ENCODE assay signal across 9 cellular contexts in the genomic region with DNA sequence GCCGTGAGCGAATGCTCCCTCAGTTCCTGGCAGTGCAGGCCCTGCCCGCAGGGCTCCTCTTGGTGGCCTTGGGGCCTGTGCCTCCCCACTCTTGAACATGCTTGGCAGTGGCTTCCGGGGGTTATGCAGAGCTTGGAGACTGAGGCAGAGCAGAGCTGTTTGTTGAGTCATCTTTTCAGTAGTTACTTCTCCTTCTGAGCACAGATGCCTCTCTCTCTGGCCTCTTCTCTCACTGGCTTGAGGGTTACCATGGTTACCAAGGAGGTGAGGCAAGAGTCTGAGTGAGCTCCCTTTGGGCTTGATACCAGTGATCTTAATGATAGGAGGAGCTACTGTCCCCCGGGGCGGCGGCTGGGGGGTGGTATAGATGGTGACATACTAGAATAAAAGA.
DNase-seq lines count a peak whose midpoint lies in the region; ATAC-seq and TF ChIP-seq lines count a peak whose summit lies in the region.
"Had no signal": no experiment of that assay in that cellular context is flagged by ENCODE, and none has a peak within 500 bp of the region (broad histone marks: within the 10 kb centered on the region; RNA-seq: fewer than 3 reads in every experiment).

No MANE protein-coding gene starts in this region.

- DNase-seq in IMR-90 (peak; percentile 91), neural progenitor cell (ENCODE audit: low spot score) (peak; percentile 82), endothelial cell (ENCODE audit: low spot score) (no peak), lower leg skin (ENCODE audit: low spot score in 2 of 2) (no peak)
- no peak for DNase-seq in activated CD4-positive, alpha-beta T cell treated with anti-CD3 and anti-CD28 coated beads for 1 hour

- dilution Hi-C loops in IMR-90 (cut with HindIII; ENCODE audit: low sequenced_read_pairs, unreplicated experiment): loop anchor here (25.0 kb wide), 1 partner anchor 169 kb away; no protein-coding TSS in a partner anchor

- no peak overlapping the region for H3K18ac ChIP-seq in IMR-90 (ENCODE audit: low read depth, low read length)

- no peaks in the 10 kb centered on the region for H3K79me2 ChIP-seq in neural progenitor cell (ENCODE audit: low read depth)
- H3K79me2 ChIP-seq: parathyroid adenoma had no signal

- H3K23ac ChIP-seq in IMR-90 (ENCODE audit: low read depth, low read length): no peak overlapping the region

- POLR2A ChIA-PET in IMR-90 (lab: Charles Lee; ENCODE audit: unreplicated experiment): no interaction called here

- H3K27ac Mint-ChIP-seq in neural progenitor cell: peak overlapping the region; percentile 92
- no peak overlapping the region for H3K27ac Mint-ChIP-seq in endothelial cell (ENCODE audit: unreplicated experiment)

- in situ Hi-C loops in IMR-90 (cut with MboI; ENCODE audit: low sequenced_read_pairs): no loop called here

- intact Hi-C loops in IMR-90 (cut with micrococcal nuclease) (loop anchor here (5.0 kb wide), 1 partner anchor 269 kb away; no protein-coding TSS in a partner anchor), lower leg skin (cut with DNase I; ENCODE audit: low total_unique reads) (no loop called here)

- no TSS peak for BruUV-seq in IMR-90 (replicated peaks; lab: Mats Ljungman, UMichigan)

- H4K8ac ChIP-seq in IMR-90 (ENCODE audit: low read depth in 2 of 2, low read length in 2 of 2): no peak overlapping the region

- H3K27me3 Mint-ChIP-seq in neural progenitor cell (ENCODE audit: insufficient read depth, low read depth): peaks cover 2% of the 10 kb centered on the region
- H3K27me3 Mint-ChIP-seq in endothelial cell (ENCODE audit: unreplicated experiment): peaks cover 9% of the 10 kb centered on the region

- H4K20me1 ChIP-seq in IMR-90 (ENCODE audit: insufficient read depth, low read length): no peaks in the 10 kb centered on the region
- no peaks in the 10 kb centered on the region for H4K20me1 ChIP-seq in neural progenitor cell (ENCODE audit: low read depth)

- no peak overlapping the region for H3K14ac ChIP-seq in IMR-90 (replicated peaks; ENCODE audit: low read depth, low read length)

- H2AFZ ChIP-seq in IMR-90 (replicated peaks; ENCODE audit: low read length, poor library complexity) (peak overlapping the region; percentile 55), neural progenitor cell (replicated peaks) (no peak overlapping the region)
- H2AFZ ChIP-seq: parathyroid adenoma had no signal

- H3K9me3 ChIP-seq in IMR-90 (ENCODE audit: control insufficient read depth, insufficient read depth, low read length) (no peaks in the 10 kb centered on the region), neural progenitor cell (ENCODE audit: low read depth) (no peaks in the 10 kb centered on the region)

- TF ChIP-seq POLR2A in IMR-90 (IDR thresholded peaks at IDR 0.05; ENCODE audit: low read depth, low read length): no peak
- no peak for TF ChIP-seq POLR2A in lower leg skin (IDR thresholded peaks at IDR 0.05)

- ATAC-seq in GM18502 (IDR thresholded peaks at IDR 0.05; ENCODE audit: poor library complexity, unreplicated experiment): peak; percentile 56
- ATAC-seq in IMR-90 (ENCODE audit: low read depth): peak; percentile 84
- ATAC-seq in GM18873 (IDR thresholded peaks at IDR 0.05; ENCODE audit: low FRiP score, unreplicated experiment): no peak

- no peak overlapping the region for H3K4me3 ChIP-seq in IMR-90 (ENCODE audit: insufficient read depth, low read depth, low read length)
- H3K4me3 ChIP-seq in neural progenitor cell: no peak overlapping the region
- H3K4me3 ChIP-seq in lower leg skin (ENCODE audit: low read depth, poor library complexity, severe bottlenecking): no peak overlapping the region

- H2BK20ac ChIP-seq in IMR-90 (ENCODE audit: low read depth, low read length): no peak overlapping the region

- CTCF ChIA-PET in IMR-90 (lab: Yijun Ruan, JAX): interaction anchor here (0.7 to 4.8 kb wide), 10 partner anchors 17 to 182 kb away, joined by 3 to 38 read pairs (median 5); no protein-coding TSS in a partner anchor

- H3K79me1 ChIP-seq in IMR-90 (ENCODE audit: low read depth in 1 of 2, low read length in 2 of 2): no peaks in the 10 kb centered on the region

- H2BK15ac ChIP-seq in IMR-90 (ENCODE audit: low read depth, low read length): no peak overlapping the region

- H3F3A ChIP-seq in neural progenitor cell (ENCODE audit: low read depth): no peaks in the 10 kb centered on the region

- H3K27me3 ChIP-seq in IMR-90 (ENCODE audit: control insufficient read depth, insufficient read depth, low read length): no peaks in the 10 kb centered on the region; the same call in 1 of the 2 replicates
- H3K27me3 ChIP-seq in neural progenitor cell: no peaks in the 10 kb centered on the region

- no peak for TF ChIP-seq RAD21 in IMR-90 (IDR thresholded peaks at IDR 0.05; ENCODE audit: low read length)

- no peak overlapping the region for H3K56ac ChIP-seq in IMR-90 (ENCODE audit: extremely low read depth, insufficient read depth, low read length)

- peak overlapping the region; percentile 26 for H2AK9ac ChIP-seq in IMR-90 (replicated peaks; ENCODE audit: low read depth, low read length, poor library complexity)

- no peak for TF ChIP-seq CTCF in IMR-90 (conservative IDR thresholded peaks at IDR 0.05; ENCODE audit: low read depth, low read length)
- no peak for TF ChIP-seq CTCF in neural progenitor cell (IDR thresholded peaks at IDR 0.05)
- no peak for TF ChIP-seq CTCF in endothelial cell (IDR thresholded peaks at IDR 0.05; ENCODE audit: unreplicated experiment)
- no peak for TF ChIP-seq CTCF in lower leg skin (IDR thresholded peaks at IDR 0.05)

- 80% methylated on average over 1 of the region's 7 CpGs; no CpG with 5 or more reads in 1 of the 2 experiments for WGBS in IMR-90 (ENCODE audit: extremely low coverage in 2 of 2, insufficient read length in 1 of 2), 2 experiments
- 74 to 84% methylated on average over 7 of the region's 7 CpGs for WGBS in lower leg skin, 2 donors

- H3K4ac ChIP-seq in IMR-90 (ENCODE audit: low read depth, low read length): no peak overlapping the region; the same call in 1 of the 2 replicates

- H3K4me1 ChIP-seq in IMR-90 (ENCODE audit: control insufficient read depth, insufficient read depth, low read length): peaks cover 5% of the 10 kb centered on the region
- H3K4me1 ChIP-seq in neural progenitor cell: peaks cover 14% of the 10 kb centered on the region
- H3K4me1 ChIP-seq: parathyroid adenoma had no signal

- H3K36me3 ChIP-seq in IMR-90 (ENCODE audit: control insufficient read depth, insufficient read depth, low read length) (no peaks in the 10 kb centered on the region), neural progenitor cell (no peaks in the 10 kb centered on the region)

- no peak overlapping the region for H2AK5ac ChIP-seq in IMR-90 (ENCODE audit: low read depth, low read length)

- H3K9me3 Mint-ChIP-seq in neural progenitor cell (no peaks in the 10 kb centered on the region), endothelial cell (ENCODE audit: unreplicated experiment) (no peaks in the 10 kb centered on the region)

- H3K4me1 Mint-ChIP-seq in neural progenitor cell: peaks cover 32% of the 10 kb centered on the region
- peaks cover 34% of the 10 kb centered on the region for H3K4me1 Mint-ChIP-seq in endothelial cell (ENCODE audit: unreplicated experiment)

- no peaks in the 10 kb centered on the region; the same call in 1 of the 2 replicates for H3K9me1 ChIP-seq in IMR-90 (ENCODE audit: insufficient read depth, low read length)

- H4K5ac ChIP-seq in IMR-90 (ENCODE audit: low read depth, low read length): no peak overlapping the region

- H3K36me3 Mint-ChIP-seq in neural progenitor cell (no peaks in the 10 kb centered on the region), endothelial cell (ENCODE audit: low read depth, unreplicated experiment) (peaks cover 20% of the 10 kb centered on the region)

- no peak overlapping the region for H3K4me2 ChIP-seq in IMR-90 (ENCODE audit: low read depth, low read length)
- peak overlapping the region; percentile 13 for H3K4me2 ChIP-seq in neural progenitor cell

- no peak overlapping the region for H2BK5ac ChIP-seq in IMR-90 (ENCODE audit: low read depth, low read length, poor library complexity, severe bottlenecking)

- H3K9ac ChIP-seq in IMR-90 (ENCODE audit: low read depth, low read length): no peak overlapping the region
- H3K9ac ChIP-seq in neural progenitor cell: no peak overlapping the region
- H3K9ac ChIP-seq: parathyroid adenoma had no signal

- H3K4me3 Mint-ChIP-seq in neural progenitor cell: no peak overlapping the region
- H3K4me3 Mint-ChIP-seq in endothelial cell (ENCODE audit: unreplicated experiment): no peak overlapping the region

- no peak overlapping the region for H2BK120ac ChIP-seq in IMR-90 (ENCODE audit: low read depth, low read length)

- no peak overlapping the region for H4K91ac ChIP-seq in IMR-90 (ENCODE audit: insufficient read depth, low read depth, low read length)

- H3K27ac ChIP-seq in IMR-90 (ENCODE audit: insufficient read depth, low read length): no peak overlapping the region
- H3K27ac ChIP-seq in cingulate gyrus (ENCODE audit: low read depth, low read length): peak overlapping the region; percentile 61
- H3K27ac ChIP-seq in neural progenitor cell: no peak overlapping the region
- H3K27ac ChIP-seq: parathyroid adenoma had no signal

TF ChIP-seq in IMR-90, 13 proteins besides CTCF, POLR2A, EP300 and RAD21 (continues in another document):
- TF ChIP-seq RFX5 (IDR thresholded peaks at IDR 0.05; ENCODE audit: low read depth, low read length): no peak
- no peak for TF ChIP-seq MAZ (IDR thresholded peaks at IDR 0.05; ENCODE audit: borderline replicate concordance, low read depth, low read length)
- no peak for TF ChIP-seq MXI1 (IDR thresholded peaks at IDR 0.05; ENCODE audit: borderline replicate concordance, low read depth, low read length)
- TF ChIP-seq RCOR1 (IDR thresholded peaks at IDR 0.05; ENCODE audit: insufficient replicate concordance, low read length): no peak
- TF ChIP-seq, protein P1, sequence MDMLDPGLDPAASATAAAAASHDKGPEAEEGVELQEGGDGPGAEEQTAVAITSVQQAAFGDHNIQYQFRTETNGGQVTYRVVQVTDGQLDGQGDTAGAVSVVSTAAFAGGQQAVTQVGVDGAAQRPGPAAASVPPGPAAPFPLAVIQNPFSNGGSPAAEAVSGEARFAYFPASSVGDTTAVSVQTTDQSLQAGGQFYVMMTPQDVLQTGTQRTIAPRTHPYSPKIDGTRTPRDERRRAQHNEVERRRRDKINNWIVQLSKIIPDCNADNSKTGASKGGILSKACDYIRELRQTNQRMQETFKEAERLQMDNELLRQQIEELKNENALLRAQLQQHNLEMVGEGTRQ (IDR thresholded peaks at IDR 0.05; ENCODE audit: low read depth, low read length): no peak
- TF ChIP-seq SMC3 (IDR thresholded peaks at IDR 0.05; ENCODE audit: low read depth, low read length): no peak
- no peak for TF ChIP-seq NFE2L2 (IDR thresholded peaks at IDR 0.05; ENCODE audit: low read depth, low read length)
- TF ChIP-seq CHD1 (IDR thresholded peaks at IDR 0.05; ENCODE audit: low read depth, low read length): 0 out of 2 replicates have a peak, but pooled peaks have one; percentile 70
- TF ChIP-seq FOS (IDR thresholded peaks at IDR 0.05; ENCODE audit: low read depth, low read length): no peak
- TF ChIP-seq BHLHE40 (IDR thresholded peaks at IDR 0.05; ENCODE audit: low read depth, low read length): no peak

Comparison
In these comparisons a context has a peak if more than half of its experiments do, and no peak if none do; other contexts are left out.
1. DNase-seq: peak in IMR-90 (single experiment) and neural progenitor cell (single experiment); none in activated CD4-positive, alpha-beta T cell treated with anti-CD3 and anti-CD28 coated beads for 1 hour (single experiment), endothelial cell (single experiment) and lower leg skin (0 of 2).